ENCODE assay signal across 8 cellular contexts in genomic region chr17:4364622-4365041, GRCh38. TPM values are rescaled to one million over a fixed set of nuclear protein-coding genes. Genes with fewer than 3 reads are reported as not detected.
A peak's percentile ranks its signal among the peaks of the same experiment; 100 is the strongest.
DNase-seq lines count a peak whose midpoint lies in the region; ATAC-seq and TF ChIP-seq lines count a peak whose summit lies in the region.

No MANE protein-coding gene starts in this region.

- TF ChIP-seq POLR2A in right lobe of liver (IDR thresholded peaks at IDR 0.05) = no peak
- TF ChIP-seq POLR2A in tibial nerve (IDR thresholded peaks at IDR 0.05) = no peak

- H3K27me3 Mint-ChIP-seq in activated T-cell treated with anti-CD3 and anti-CD28 coated beads, Interleukin-2, amount 50 U/mL, for 24 hours = no peaks in the 10 kb centered on the region

- peak; percentile 25 for DNase-seq in activated T-cell treated with anti-CD3 and anti-CD28 coated beads, Interleukin-2, amount 50 U/mL, for 24 hours
- DNase-seq in activated T-cell treated with anti-CD3 and anti-CD28 coated beads, Interleukin-2, amount 50 U/mL, for 1 hour = no peak
- DNase-seq in astrocyte of the cerebellum (ENCODE audit: low read depth) = no peak
- DNase-seq in right lobe of liver = peak in 2 of 3 donors; percentile 22 to 42
- no peak for DNase-seq in tibial nerve (ENCODE audit: low spot score in 2 of 2)
- DNase-seq in stimulated activated CD4-positive, alpha-beta T cell treated with anti-CD3 and anti-CD28 coated beads, Interleukin-2, amount 100 ng/mL, for 48 hours = no peak
- no peak for DNase-seq in SW480 (ENCODE audit: low spot score)
- no peak for DNase-seq in GF-D8 (lab: John Stamatoyannopoulos, UW)

- intact Hi-C loops in right lobe of liver (cut with DNase I) = no loop called here

- no peaks in the 10 kb centered on the region for H3K9me3 ChIP-seq in right lobe of liver
- no peaks in the 10 kb centered on the region for H3K9me3 ChIP-seq in tibial nerve

- peak overlapping the region; percentile 83 to 95 (median 95) for H3K27ac ChIP-seq in right lobe of liver
- H3K27ac ChIP-seq in tibial nerve = peak overlapping the region in 3 of 4 donors; percentile 93 to 98 (median 96)

- H3K36me3 Mint-ChIP-seq in activated T-cell treated with anti-CD3 and anti-CD28 coated beads, Interleukin-2, amount 50 U/mL, for 24 hours (ENCODE audit: low read depth) = peaks cover 35% of the 10 kb centered on the region

- no peak for ATAC-seq in right lobe of liver

- H3K27me3 ChIP-seq in right lobe of liver (no peaks in the 10 kb centered on the region), tibial nerve (no peaks in the 10 kb centered on the region)

- in situ Hi-C loops in astrocyte of the cerebellum (cut with HindIII; ENCODE audit: low sequenced_read_pairs) = no loop called here

- 67% methylated on average over 15 of the region's 18 CpGs for WGBS in right lobe of liver (ENCODE audit: insufficient coverage, low coverage, low lambda C conversion rate, missing lambda C conversion rate)
- 74 to 77% methylated on average over 18 of the region's 18 CpGs for WGBS in tibial nerve, 2 donors

- H3K4me1 ChIP-seq in right lobe of liver (peaks cover 0 to 9% (median 4%) of the 10 kb centered on the region in 4 donors), tibial nerve (peaks cover 0 to 39% (median 7%) of the 10 kb centered on the region in 4 donors)

- no peak for TF ChIP-seq EP300 in tibial nerve (IDR thresholded peaks at IDR 0.05)

- H3K4me1 Mint-ChIP-seq in activated T-cell treated with anti-CD3 and anti-CD28 coated beads, Interleukin-2, amount 50 U/mL, for 24 hours (ENCODE audit: low read depth) = peaks cover 48% of the 10 kb centered on the region

- H3K36me3 ChIP-seq in right lobe of liver (peaks cover 0 to 9% (median 0%) of the 10 kb centered on the region in 4 donors), tibial nerve (no peaks in the 10 kb centered on the region)

- peak overlapping the region; percentile 90 for H3K4me3 ChIP-seq in astrocyte of the cerebellum (ENCODE audit: low read depth, low read length)
- peak overlapping the region; percentile 96 to 100 (median 99) for H3K4me3 ChIP-seq in right lobe of liver
- H3K4me3 ChIP-seq in tibial nerve = peak overlapping the region; percentile 82 to 99 (median 96)

- peak overlapping the region; percentile 97 for H3K27ac Mint-ChIP-seq in activated T-cell treated with anti-CD3 and anti-CD28 coated beads, Interleukin-2, amount 50 U/mL, for 24 hours

- no peaks in the 10 kb centered on the region for H3K9me3 Mint-ChIP-seq in activated T-cell treated with anti-CD3 and anti-CD28 coated beads, Interleukin-2, amount 50 U/mL, for 24 hours

- peak overlapping the region; percentile 82 for H3K4me3 Mint-ChIP-seq in activated T-cell treated with anti-CD3 and anti-CD28 coated beads, Interleukin-2, amount 50 U/mL, for 24 hours

- TF ChIP-seq CTCF in astrocyte of the cerebellum (IDR thresholded peaks at IDR 0.05; ENCODE audit: low read depth, low read length, missing control alignments) (no peak), right lobe of liver (IDR thresholded peaks at IDR 0.05) (no peak), tibial nerve (IDR thresholded peaks at IDR 0.05) (no peak)

RNA-seq across cellular contexts. Expression of gene UBE2G1, which starts 1.8 kb away (rescaled TPM):
- total RNA-seq in right lobe of liver = 10 to 100 TPM; 30.3 to 45.5 (median 38.8) TPM
- total RNA-seq in tibial nerve = 10 to 100 TPM; 30.4 to 50.7 (median 38.3) TPM

Comparison
In these comparisons a context has a peak if more than half of its experiments do, and no peak if none do; other contexts are left out.
1. DNase-seq: peak in activated T-cell treated with anti-CD3 and anti-CD28 coated beads, Interleukin-2, amount 50 U/mL, for 24 hours (single experiment) and right lobe of liver (2 of 3); none in activated T-cell treated with anti-CD3 and anti-CD28 coated beads, Interleukin-2, amount 50 U/mL, for 1 hour (single experiment), astrocyte of the cerebellum (single experiment), tibial nerve (0 of 2), stimulated activated CD4-positive, alpha-beta T cell treated with anti-CD3 and anti-CD28 coated beads, Interleukin-2, amount 100 ng/mL, for 48 hours (0 of 2), SW480 (single experiment) and GF-D8 (single experiment).
2. Peak in every context shown above with its lines, with median percentiles within 50 percentile points of each other: H3K4me3 ChIP-seq.